15 cellular contexts compared by ENCODE assay signal in genomic region chr3:25957026-25957425, GRCh38.
DNase-seq lines count a peak whose midpoint lies in the region; ATAC-seq and TF ChIP-seq lines count a peak whose summit lies in the region.
"Had no signal": no experiment of that assay in that cellular context is flagged by ENCODE, and none has a peak within 500 bp of the region (broad histone marks: within the 10 kb centered on the region; RNA-seq: fewer than 3 reads in every experiment).

No MANE protein-coding gene starts in this region.

- no peak overlapping the region for H3K4me3 ChIP-seq in right atrium auricular region
- no peak overlapping the region for H3K4me3 ChIP-seq in heart right ventricle
- no peak overlapping the region for H3K4me3 ChIP-seq in right cardiac atrium (ENCODE audit: low read length)
- H3K4me3 ChIP-seq in foreskin fibroblast (ENCODE audit: low read depth in 1 of 2, low read length in 2 of 2) = no peak overlapping the region
- H3K4me3 ChIP-seq: HAP-1 had no signal

- no peak overlapping the region for H3K27ac Mint-ChIP-seq in activated T-cell treated with anti-CD3 and anti-CD28 coated beads, Interleukin-2, amount 50 U/mL, for 72 hours
- H3K27ac Mint-ChIP-seq: CD4-positive, CD25-positive, alpha-beta regulatory T cell; CD8-positive, alpha-beta T cell; HFFc6 had no signal

- H3K27me3 ChIP-seq in right atrium auricular region (no peaks in the 10 kb centered on the region), heart right ventricle (no peaks in the 10 kb centered on the region), right cardiac atrium (ENCODE audit: control insufficient read depth, insufficient read depth) (no peaks in the 10 kb centered on the region)

- no peaks in the 10 kb centered on the region for H3K27me3 Mint-ChIP-seq in activated T-cell treated with anti-CD3 and anti-CD28 coated beads, Interleukin-2, amount 50 U/mL, for 72 hours (ENCODE audit: low read depth)
- H3K27me3 Mint-ChIP-seq: CD4-positive, CD25-positive, alpha-beta regulatory T cell had no signal

- H3K4me1 Mint-ChIP-seq in activated T-cell treated with anti-CD3 and anti-CD28 coated beads, Interleukin-2, amount 50 U/mL, for 72 hours (ENCODE audit: low read depth) = no peaks in the 10 kb centered on the region
- H3K4me1 Mint-ChIP-seq: CD4-positive, CD25-positive, alpha-beta regulatory T cell had no signal

- H3K9me3 ChIP-seq in right atrium auricular region = no peaks in the 10 kb centered on the region
- H3K9me3 ChIP-seq in heart right ventricle = no peaks in the 10 kb centered on the region
- H3K9me3 ChIP-seq in right cardiac atrium (ENCODE audit: control insufficient read depth, low read length) = no peaks in the 10 kb centered on the region
- H3K9me3 ChIP-seq: Caco-2, HAP-1 had no signal

- H3K9me3 Mint-ChIP-seq in activated T-cell treated with anti-CD3 and anti-CD28 coated beads, Interleukin-2, amount 50 U/mL, for 72 hours = no peaks in the 10 kb centered on the region
- H3K9me3 Mint-ChIP-seq: CD4-positive, CD25-positive, alpha-beta regulatory T cell; CD8-positive, alpha-beta T cell; HFFc6 had no signal

- peak; percentile 84 for ATAC-seq in Right ventricle myocardium superior (ENCODE audit: poor library complexity)
- ATAC-seq in heart right ventricle = peak; percentile 43 to 94 (median 93)
- peak; percentile 68 to 93 for ATAC-seq in right cardiac atrium
- ATAC-seq in activated T-cell treated with anti-CD3 and anti-CD28 coated beads, Interleukin-2, amount 50 U/mL, for 72 hours (replicated peaks in 1 of 2) = no peak
- ATAC-seq: CD8-positive, alpha-beta T cell had no signal

- H3K4me1 ChIP-seq in right atrium auricular region (no peaks in the 10 kb centered on the region), heart right ventricle (peaks cover 0 to 13% (median 0%) of the 10 kb centered on the region in 9 donors), right cardiac atrium (ENCODE audit: control insufficient read depth, insufficient read depth, low read length) (no peaks in the 10 kb centered on the region)
- H3K4me1 ChIP-seq: Caco-2, HAP-1 had no signal

- no peak for DNase-seq in Right ventricle myocardium superior
- no peak for DNase-seq in right atrium auricular region (ENCODE audit: low spot score)
- peak in 1 of 2 donors; percentile 26 for DNase-seq in heart right ventricle
- DNase-seq in right cardiac atrium = no peak
- DNase-seq in foreskin fibroblast = no peak
- DNase-seq in activated T-cell treated with anti-CD3 and anti-CD28 coated beads, Interleukin-2, amount 50 U/mL, for 72 hours = no peak
- DNase-seq: Caco-2; CD4-positive, CD25-positive, alpha-beta regulatory T cell; CD8-positive, alpha-beta T cell; DMS153; DND-41; GOT3; HFFc6 had no signal

- no peak overlapping the region for H3K27ac ChIP-seq in right atrium auricular region
- no peak overlapping the region for H3K27ac ChIP-seq in heart right ventricle
- no peak overlapping the region for H3K27ac ChIP-seq in right cardiac atrium (ENCODE audit: low read length)
- H3K27ac ChIP-seq: C4-2B had no signal

- no peaks in the 10 kb centered on the region for H3K36me3 Mint-ChIP-seq in activated T-cell treated with anti-CD3 and anti-CD28 coated beads, Interleukin-2, amount 50 U/mL, for 72 hours (ENCODE audit: insufficient read depth in 2 of 2)
- H3K36me3 Mint-ChIP-seq: CD4-positive, CD25-positive, alpha-beta regulatory T cell; CD8-positive, alpha-beta T cell had no signal

- TF ChIP-seq CTCF in right atrium auricular region (IDR thresholded peaks at IDR 0.05) (no peak), heart right ventricle (IDR thresholded peaks at IDR 0.05) (no peak), foreskin fibroblast (IDR thresholded peaks at IDR 0.05; ENCODE audit: low read depth, low read length) (no peak)

- H3K36me3 ChIP-seq in right atrium auricular region (no peaks in the 10 kb centered on the region), heart right ventricle (no peaks in the 10 kb centered on the region)
- H3K36me3 ChIP-seq: HAP-1 had no signal

- intact Hi-C loops in Right ventricle myocardium superior (cut with DNase I) (no loop called here), heart right ventricle (cut with DNase I) (no loop called here), right cardiac atrium (cut with DNase I) (no loop called here)

- H3K4me3 Mint-ChIP-seq in activated T-cell treated with anti-CD3 and anti-CD28 coated beads, Interleukin-2, amount 50 U/mL, for 72 hours = no peak overlapping the region
- H3K4me3 Mint-ChIP-seq: CD4-positive, CD25-positive, alpha-beta regulatory T cell; CD8-positive, alpha-beta T cell; HFFc6 had no signal

Comparison
In these comparisons a context has a peak if more than half of its experiments do, and no peak if none do; other contexts are left out.
1. ATAC-seq: peak in Right ventricle myocardium superior (single experiment), heart right ventricle (8 of 8) and right cardiac atrium (2 of 2); none in activated T-cell treated with anti-CD3 and anti-CD28 coated beads, Interleukin-2, amount 50 U/mL, for 72 hours (0 of 2).